ENCODE assay signal across 8 cellular contexts in the genomic region with DNA sequence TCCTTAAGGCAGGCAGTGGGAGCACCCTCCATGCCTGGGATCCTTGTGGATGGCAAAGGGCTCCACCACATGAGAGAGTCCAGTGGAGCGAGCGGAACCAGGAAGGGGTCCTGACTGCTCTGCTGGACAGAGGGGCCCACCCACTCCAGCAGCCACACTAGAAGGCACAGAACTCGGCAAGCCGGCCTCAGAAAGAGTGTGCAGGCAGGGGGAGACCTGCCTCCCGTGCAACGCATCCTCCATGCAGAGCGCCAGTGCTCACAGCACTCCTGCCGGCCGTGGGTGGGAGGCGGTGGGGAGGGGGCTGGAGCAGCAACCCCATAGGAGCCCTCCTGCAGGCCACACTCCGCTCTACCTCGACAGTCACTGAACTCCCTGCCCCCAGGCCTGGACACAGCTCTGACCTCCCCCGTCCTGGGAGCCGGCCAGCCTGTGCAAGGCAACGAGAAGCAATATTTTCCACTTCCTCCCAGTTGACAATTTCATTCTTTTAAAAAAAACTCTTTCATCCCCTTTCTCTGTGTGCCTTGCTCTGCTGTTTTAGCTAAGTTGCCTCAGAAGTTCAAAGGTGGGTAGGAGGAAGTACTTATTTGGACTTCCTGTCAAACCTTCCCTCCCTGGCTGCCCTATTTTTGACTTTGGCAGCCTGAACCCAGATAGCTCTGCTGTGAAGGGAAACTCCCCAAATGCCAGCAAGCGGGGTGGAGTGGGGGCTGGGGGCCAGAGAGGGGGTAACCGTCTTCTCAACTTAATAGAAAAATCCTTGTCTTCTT. TPM values are rescaled to one million over a fixed set of nuclear protein-coding genes. Genes with fewer than 3 reads are reported as not detected.
DNase-seq lines count a peak whose midpoint lies in the region; ATAC-seq, FAIRE-seq and TF ChIP-seq lines count a peak whose summit lies in the region.
"Had no signal": no experiment of that assay in that cellular context is flagged by ENCODE, and none has a peak within 500 bp of the region (broad histone marks: within the 10 kb centered on the region; RNA-seq: fewer than 3 reads in every experiment).

No MANE protein-coding gene starts in this region.

- H4K5ac ChIP-seq in H1 (ENCODE audit: insufficient read length, low read depth, low read length) = no peak overlapping the region

- H3K4me1 ChIP-seq in H1 (replicated peaks in 1 of 4; ENCODE audit: control insufficient read depth in 3 of 4, insufficient read depth in 4 of 4, low read length in 3 of 4) = peaks cover 0 to 5% (median 2%) of the 10 kb centered on the region in 4 experiments; a peak in 2 of 7 replicates
- H3K4me1 ChIP-seq: SJSA1 had no signal

- H3K27ac ChIP-seq in H1 (ENCODE audit: low read depth, low read length) = no peak overlapping the region
- no peak overlapping the region for H3K27ac ChIP-seq in WERI-Rb-1
- H3K27ac ChIP-seq: SJSA1 had no signal

- no peak overlapping the region for H2AFZ ChIP-seq in H1 (ENCODE audit: low read length)

- no peak for TF ChIP-seq RAD21 in H1 (IDR thresholded peaks at IDR 0.05 in 1 of 2, conservative IDR thresholded peaks at IDR 0.05 in 1 of 2; ENCODE audit: low read depth in 2 of 2, low read length in 2 of 2)

- H3K9me3 ChIP-seq in H1 (ENCODE audit: insufficient read depth in 2 of 2, low read depth in 1 of 2, low read length in 1 of 2) = no peaks in the 10 kb centered on the region; a peak in 2 of 4 replicates
- H3K9me3 ChIP-seq in WERI-Rb-1 (ENCODE audit: severe bottlenecking) = no peaks in the 10 kb centered on the region
- H3K9me3 ChIP-seq: SJSA1 had no signal

- no peak for TF ChIP-seq POLR2A in H1 (IDR thresholded peaks at IDR 0.05; ENCODE audit: control extremely low read depth in 1 of 2, low read depth in 2 of 2, low read length in 2 of 2)

- H3K27me3 ChIP-seq in H1 (replicated peaks in 1 of 4; ENCODE audit: control insufficient read depth in 3 of 4, extremely low read depth in 1 of 4, insufficient read depth in 3 of 4, low read length in 3 of 4) = no peaks in the 10 kb centered on the region; a peak in 1 of 7 replicates
- peaks cover 85% of the 10 kb centered on the region for H3K27me3 ChIP-seq in WERI-Rb-1 (ENCODE audit: insufficient read depth, low read depth, severe bottlenecking)
- H3K27me3 ChIP-seq: SJSA1 had no signal

- no peak overlapping the region; the same call in 1 of the 2 replicates for H2BK15ac ChIP-seq in H1 (ENCODE audit: low read length)

- 81% methylated on average over 10 of the region's 17 CpGs; no CpG with 5 or more reads in 1 of the 2 experiments for WGBS in H1 (ENCODE audit: extremely low coverage in 1 of 2, insufficient coverage in 1 of 2, insufficient read length in 1 of 2, insufficient replicate concordance in 2 of 2, low coverage in 1 of 2, low lambda C conversion rate in 2 of 2, missing lambda C conversion rate in 1 of 2), 2 experiments

- H3K79me2 ChIP-seq in H1 (ENCODE audit: control insufficient read depth in 1 of 2, insufficient read depth in 2 of 2, low read length in 2 of 2) = no peaks in the 10 kb centered on the region

- no peak overlapping the region for H3K56ac ChIP-seq in H1 (replicated peaks; ENCODE audit: insufficient read length, low read depth, low read length)

- H3K18ac ChIP-seq in H1 (ENCODE audit: extremely low read depth, low read length) = no peak overlapping the region; the same call in 1 of the 2 replicates

- no peaks in the 10 kb centered on the region for H4K20me1 ChIP-seq in H1 (replicated peaks in 1 of 2; ENCODE audit: control insufficient read depth in 1 of 2, insufficient read depth in 2 of 2, low read length in 2 of 2)

- no peak overlapping the region; the same call in 1 of the 2 replicates for H4K8ac ChIP-seq in H1 (ENCODE audit: extremely low read depth, insufficient read depth, low read length)

- ATAC-seq in GM19467 (IDR thresholded peaks at IDR 0.05; ENCODE audit: unreplicated experiment) (peak; percentile 80), HG03442 (IDR thresholded peaks at IDR 0.05; ENCODE audit: unreplicated experiment) (peak; percentile 83)

- no peak overlapping the region for H4K91ac ChIP-seq in H1 (replicated peaks; ENCODE audit: insufficient read length, low read length)

- H2BK120ac ChIP-seq in H1 (replicated peaks; ENCODE audit: low read depth, low read length) = no peak overlapping the region

- CTCF ChIA-PET in H1 (lab: Charles Lee; ENCODE audit: partially characterized antibody) = interaction anchor here (0.8 to 3.8 kb wide), 16 partner anchors 9 to 147 kb away, joined by 3 to 15 read pairs (median 4); no protein-coding TSS in a partner anchor

- no peak overlapping the region for H2AK5ac ChIP-seq in H1 (ENCODE audit: low read depth, low read length)

- H2BK12ac ChIP-seq in H1 (ENCODE audit: low read depth, low read length) = peak overlapping the region; percentile 51

- no peak for TF ChIP-seq EP300 in H1 (IDR thresholded peaks at IDR 0.05; ENCODE audit: borderline replicate concordance in 1 of 2, low read depth in 2 of 2, low read length in 2 of 2)

- H3K23me2 ChIP-seq in H1 (ENCODE audit: low read depth, low read length) = no peaks in the 10 kb centered on the region

- peak; percentile 58 for DNase-seq in activated CD4-positive, alpha-beta T cell treated with anti-CD3 and anti-CD28 coated beads for 1 hour
- no peak for DNase-seq in H1 (ENCODE audit: low read depth in 1 of 2, low spot score in 2 of 2)
- peak; percentile 57 to 61 for DNase-seq in stimulated activated CD4-positive, alpha-beta T cell treated with anti-CD3 and anti-CD28 coated beads, Interleukin-2, amount 100 ng/mL, for 24 hours
- no peak for DNase-seq in DMS53 (lab: John Stamatoyannopoulos, UW)
- DNase-seq in WERI-Rb-1 = no peak

- no peaks in the 10 kb centered on the region for H3K79me1 ChIP-seq in H1 (ENCODE audit: low read depth, low read length)

- H2BK20ac ChIP-seq in H1 (ENCODE audit: low read length) = no peak overlapping the region

- H3K4me3 ChIP-seq in H1 (ENCODE audit: extremely low read depth in 1 of 4, insufficient read depth in 2 of 4, low read depth in 3 of 4, low read length in 4 of 4) (no peak overlapping the region), WERI-Rb-1 (ENCODE audit: low read depth, low read length) (no peak overlapping the region)
- H3K4me3 ChIP-seq: SJSA1 had no signal

- H3K36me3 ChIP-seq in H1 (ENCODE audit: control insufficient read depth in 2 of 4, insufficient read depth in 4 of 4, low read length in 3 of 4) (no peaks in the 10 kb centered on the region), WERI-Rb-1 (no peaks in the 10 kb centered on the region)
- H3K36me3 ChIP-seq: SJSA1 had no signal

- no peak overlapping the region for H3K4ac ChIP-seq in H1 (replicated peaks; ENCODE audit: insufficient read length, low read depth, low read length)

- no peak overlapping the region for H2BK5ac ChIP-seq in H1 (ENCODE audit: low read depth, low read length)

- H3K4me2 ChIP-seq in H1 (ENCODE audit: insufficient read depth in 1 of 2, low read depth in 2 of 2, low read length in 2 of 2) = no peak overlapping the region

- peak in 2 of 3 experiments; percentile 6 to 32; a peak in 2 of 4 replicates for TF ChIP-seq CTCF in H1 (IDR thresholded peaks at IDR 0.05; ENCODE audit: control extremely low read depth in 1 of 3, insufficient read depth in 1 of 3, low read depth in 1 of 3, low read length in 3 of 3)
- no peak for TF ChIP-seq CTCF in WERI-Rb-1 (IDR thresholded peaks at IDR 0.05; ENCODE audit: low read depth, low read length)

- no peak overlapping the region for H3K14ac ChIP-seq in H1 (ENCODE audit: insufficient read length)

- no peak for FAIRE-seq in H1 (lab: Jason Lieb, UNC)

- no peak overlapping the region for H3K9ac ChIP-seq in H1 (replicated peaks in 1 of 4; ENCODE audit: extremely low read depth in 1 of 4, low read depth in 3 of 4, low read length in 3 of 4)

- POLR2A ChIA-PET in H1 (lab: Charles Lee; ENCODE audit: partially characterized antibody) = no interaction called here

- H3K23ac ChIP-seq in H1 (ENCODE audit: insufficient read length) = no peak overlapping the region

TF ChIP-seq in H1, 55 proteins besides CTCF, POLR2A, EP300 and RAD21:
- TF ChIP-seq CBX8 (IDR thresholded peaks at IDR 0.05; ENCODE audit: borderline replicate concordance, low read depth, low read length) (no peak), JUN (IDR thresholded peaks at IDR 0.05; ENCODE audit: low read depth, low read length) (no peak), CHD1 (IDR thresholded peaks at IDR 0.05; ENCODE audit: low read depth, low read length) (no peak), EGR1 (IDR thresholded peaks at IDR 0.05; ENCODE audit: borderline replicate concordance, low read depth, low read length) (no peak), TBP (IDR thresholded peaks at IDR 0.05; ENCODE audit: low read depth, low read length) (no peak), POLR2AphosphoS5 (IDR thresholded peaks at IDR 0.05; ENCODE audit: low read depth, low read length) (no peak), SP2 (IDR thresholded peaks at IDR 0.05; ENCODE audit: low read length) (no peak), ZNF274 (IDR thresholded peaks at IDR 0.05; ENCODE audit: borderline replicate concordance, extremely low read depth, low read length) (no peak), PHF8 (conservative IDR thresholded peaks at IDR 0.05; ENCODE audit: low read depth, low read length) (no peak), CEBPB (IDR thresholded peaks at IDR 0.05; ENCODE audit: low read depth, low read length) (no peak), TCF12 (IDR thresholded peaks at IDR 0.05; ENCODE audit: low read depth, low read length) (no peak), GABPA (IDR thresholded peaks at IDR 0.05; ENCODE audit: borderline replicate concordance, insufficient read depth, low read length) (no peak), HDAC2 (IDR thresholded peaks at IDR 0.05; ENCODE audit: borderline replicate concordance in 1 of 2, low read depth in 2 of 2, low read length in 2 of 2) (no peak)
TF ChIP-seq in H1: peak in this region for 0.

RNA-seq across cellular contexts. Expression of a gene that starts 5.3 kb away (rescaled TPM):
- 0.26 and 0.42 TPM in 2 replicates for total RNA-seq in H1 (2021; fragmentation: NEBNext Ultra II Directional; extraction: Animal tissue kit (Norgen Biotek cat#: 25700))
- 0.11 and 0.33 TPM in 2 replicates for polyA plus RNA-seq in H1 (2011; rRNA removed)
- polyA plus RNA-seq in H1 (2011; cell fraction: cytosol; rRNA removed) = 0.25 TPM
- not detected for polyA plus RNA-seq in H1 (2011; cell fraction: nucleus; rRNA removed)
- polyA plus RNA-seq in H1 (2012, experiment 1 of 2) = 0.14 to 0.25 TPM (median 0.19 TPM) in 4 replicates
- 0.08 TPM for polyA plus RNA-seq in H1 (2012, experiment 2 of 2)
- 0.47 TPM for polyA plus RNA-seq in H1 (2013, experiment 1 of 2)
- 0.37 TPM for polyA plus RNA-seq in H1 (2013, experiment 2 of 2)
- 0.22 and 0.24 TPM in 2 replicates for polyA minus RNA-seq in H1 (2011; rRNA and poly(A)+ RNA removed)
- polyA minus RNA-seq in H1 (2011; cell fraction: cytosol; rRNA and poly(A)+ RNA removed) = not detected
- 0.30 TPM for polyA minus RNA-seq in H1 (2011; cell fraction: nucleus; rRNA and poly(A)+ RNA removed)

Comparison
In these comparisons a context has a peak if more than half of its experiments do, and no peak if none do; other contexts are left out.
1. DNase-seq: peak in activated CD4-positive, alpha-beta T cell treated with anti-CD3 and anti-CD28 coated beads for 1 hour (single experiment) and stimulated activated CD4-positive, alpha-beta T cell treated with anti-CD3 and anti-CD28 coated beads, Interleukin-2, amount 100 ng/mL, for 24 hours (2 of 2); none in H1 (0 of 2), DMS53 (single experiment) and WERI-Rb-1 (single experiment).